In the genomic region with DNA sequence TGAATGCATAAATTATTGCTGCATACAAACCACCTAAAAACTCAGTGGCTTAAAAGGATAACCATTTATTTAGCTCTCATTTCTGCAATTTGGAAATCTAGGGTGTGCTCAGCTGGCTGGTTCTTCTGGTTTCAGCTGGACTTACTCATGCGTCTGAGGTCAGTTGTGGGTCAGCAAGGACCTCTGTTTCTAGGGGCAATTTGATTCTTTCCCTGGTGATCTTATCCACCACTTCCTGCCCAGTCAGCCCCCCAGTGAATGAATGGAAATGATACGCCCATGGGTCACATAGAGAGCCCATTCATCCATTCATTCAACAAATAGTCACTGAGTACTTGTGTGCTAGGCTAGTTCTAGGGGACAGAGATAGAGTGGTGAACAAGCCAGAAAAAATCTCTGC, we compare ENCODE assay signal across 1 cellular context.
TF ChIP-seq lines count a peak whose summit lies in the region.

No MANE protein-coding gene starts in this region.

TF ChIP-seq in SK-N-SH, 30 proteins besides CTCF, POLR2A, EP300 and RAD21 (continued from another document):
- TF ChIP-seq NRF1 (IDR thresholded peaks at IDR 0.05; ENCODE audit: low read depth, low read length) (no peak), YY1 (IDR thresholded peaks at IDR 0.05; ENCODE audit: low read depth) (no peak)
- TF ChIP-seq, protein P1, sequence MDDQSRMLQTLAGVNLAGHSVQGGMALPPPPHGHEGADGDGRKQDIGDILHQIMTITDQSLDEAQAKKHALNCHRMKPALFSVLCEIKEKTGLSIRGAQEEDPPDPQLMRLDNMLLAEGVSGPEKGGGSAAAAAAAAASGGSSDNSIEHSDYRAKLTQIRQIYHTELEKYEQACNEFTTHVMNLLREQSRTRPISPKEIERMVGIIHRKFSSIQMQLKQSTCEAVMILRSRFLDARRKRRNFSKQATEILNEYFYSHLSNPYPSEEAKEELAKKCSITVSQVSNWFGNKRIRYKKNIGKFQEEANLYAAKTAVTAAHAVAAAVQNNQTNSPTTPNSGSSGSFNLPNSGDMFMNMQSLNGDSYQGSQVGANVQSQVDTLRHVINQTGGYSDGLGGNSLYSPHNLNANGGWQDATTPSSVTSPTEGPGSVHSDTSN (IDR thresholded peaks at IDR 0.05): no peak
